Comparison of ENCODE assay signal across 31 cellular contexts in the genomic region with DNA sequence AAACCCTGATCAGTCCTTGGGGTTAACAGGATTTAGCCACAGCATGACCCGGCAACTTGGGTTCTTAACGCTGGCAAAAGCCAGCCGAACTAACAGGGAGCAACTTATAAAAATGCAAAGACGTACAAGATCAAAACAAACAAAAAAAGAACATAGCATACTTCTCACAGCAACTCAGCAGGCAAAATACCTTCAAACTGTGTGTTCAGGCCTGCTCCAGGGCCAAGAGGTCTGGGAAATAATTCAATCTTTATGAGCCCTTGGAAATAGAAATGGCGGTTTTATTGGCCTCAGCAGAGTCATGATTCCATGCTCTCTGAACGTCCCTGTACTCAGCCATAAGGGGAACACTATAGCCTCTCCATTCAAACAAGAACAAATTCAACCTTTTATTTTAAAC.
DNase-seq lines count a peak whose midpoint lies in the region; ATAC-seq, FAIRE-seq and TF ChIP-seq lines count a peak whose summit lies in the region.
"Had no signal": no experiment of that assay in that cellular context is flagged by ENCODE, and none has a peak within 500 bp of the region (broad histone marks: within the 10 kb centered on the region; RNA-seq: fewer than 3 reads in every experiment).

No MANE protein-coding gene starts in this region.

- H3K9me3 ChIP-seq in PC-9 (ENCODE audit: insufficient read depth, low read depth) (no peaks in the 10 kb centered on the region), hepatocyte (ENCODE audit: low read depth) (no peaks in the 10 kb centered on the region), small intestine (ENCODE audit: control insufficient read depth, low read depth) (no peaks in the 10 kb centered on the region)
- H3K9me3 ChIP-seq: HAP-1, SJCRH30, suprapubic skin had no signal

- H3K4me3 ChIP-seq in PC-9 (no peak overlapping the region), hepatocyte (no peak overlapping the region), small intestine (ENCODE audit: low read depth in 1 of 2, low read length in 2 of 2) (no peak overlapping the region)
- H3K4me3 ChIP-seq: HAP-1, SJCRH30, suprapubic skin had no signal

- H3F3A ChIP-seq in PC-9 (ENCODE audit: insufficient read depth, low read depth): peaks cover 58% of the 10 kb centered on the region

- WGBS in hepatocyte (ENCODE audit: low lambda C conversion rate, missing lambda C conversion rate): 43% methylated on average over 6 of the region's 6 CpGs
- 82 to 92% (median 91%) methylated on average over 6 of the region's 6 CpGs for WGBS in small intestine, 3 donors

- intact Hi-C loops in PC-9 (cut with micrococcal nuclease; ENCODE audit: unreplicated experiment): no loop called here

- H3K27me3 ChIP-seq in PC-9 (ENCODE audit: insufficient read depth, low read depth): no peaks in the 10 kb centered on the region
- H3K27me3 ChIP-seq in hepatocyte: no peaks in the 10 kb centered on the region
- H3K27me3 ChIP-seq in small intestine (ENCODE audit: control insufficient read depth in 2 of 2, insufficient read depth in 2 of 2, low read length in 2 of 2): no peaks in the 10 kb centered on the region
- H3K27me3 ChIP-seq: SJCRH30, suprapubic skin had no signal

- H3K9me3 Mint-ChIP-seq in nephron progenitor cell: no peaks in the 10 kb centered on the region
- H3K9me3 Mint-ChIP-seq: activated T-helper 2 cell treated with anti-CD3 and anti-CD28 coated beads, Interferon-gamma antibody, Interleukin-2, Interleukin-4, amounts not matched to agents 10 μg/mL and 5 μg/mL and 100 μg/mL, durations not matched to agents 14 hours and 24 hours and 36 hours; naive B cell; stimulated activated memory B cell treated with anti-CD40 and anti-IgM and Interleukin-4, amounts not matched to agents 10 μg/mL and 1 μg/mL and 100 μg/mL, for 72 hours; T-cell had no signal

- no peak overlapping the region for H2AFZ ChIP-seq in PC-9
- H2AFZ ChIP-seq in hepatocyte: no peak overlapping the region
- H2AFZ ChIP-seq: parathyroid adenoma had no signal

- peaks cover 55% of the 10 kb centered on the region for H3K36me3 Mint-ChIP-seq in nephron progenitor cell (ENCODE audit: low read depth)

- peaks cover 33% of the 10 kb centered on the region for H3K79me2 ChIP-seq in PC-9 (ENCODE audit: low read depth)
- no peaks in the 10 kb centered on the region for H3K79me2 ChIP-seq in hepatocyte
- H3K79me2 ChIP-seq: parathyroid adenoma had no signal

- BruUV-seq in PC-9 (replicated peaks; lab: Mats Ljungman, UMichigan): no TSS peak

- TF ChIP-seq CTCF in PC-9 (conservative IDR thresholded peaks at IDR 0.05) (no peak), hepatocyte (IDR thresholded peaks at IDR 0.05; ENCODE audit: poor library complexity) (no peak), nephron progenitor cell (IDR thresholded peaks at IDR 0.05) (no peak)

- CTCF ChIA-PET in PC-9 (lab: Charles Lee): no interaction called here

- H4K20me1 ChIP-seq in PC-9 (ENCODE audit: insufficient read depth) (no peaks in the 10 kb centered on the region; the same call in 1 of the 2 replicates), hepatocyte (ENCODE audit: insufficient read depth, poor library complexity, severe bottlenecking) (no peaks in the 10 kb centered on the region)

- no peak for FAIRE-seq in small intestine (lab: Jason Lieb, UNC)
- FAIRE-seq: astrocyte, G401.6, GM18507 had no signal

- H3K4me1 Mint-ChIP-seq in nephron progenitor cell: peaks cover 40% of the 10 kb centered on the region
- H3K4me1 Mint-ChIP-seq: naive B cell; stimulated activated memory B cell treated with anti-CD40 and anti-IgM and Interleukin-4, amounts not matched to agents 10 μg/mL and 1 μg/mL and 100 μg/mL, for 72 hours had no signal

- H3K27me3 Mint-ChIP-seq in nephron progenitor cell (ENCODE audit: low read depth, poor library complexity): no peaks in the 10 kb centered on the region
- H3K27me3 Mint-ChIP-seq: activated naive CD8-positive, alpha-beta T cell; naive B cell; stimulated activated memory B cell treated with anti-CD40 and anti-IgM and Interleukin-4, amounts not matched to agents 10 μg/mL and 1 μg/mL and 100 μg/mL, for 72 hours; T-cell had no signal

- H3K4me2 ChIP-seq in PC-9 (no peak overlapping the region), hepatocyte (peak overlapping the region; percentile 54)

- ATAC-seq in HG03025 (IDR thresholded peaks at IDR 0.05; ENCODE audit: low FRiP score, unreplicated experiment): no peak
- ATAC-seq: PC-3; stimulated activated memory B cell treated with anti-CD40 and anti-IgM and Interleukin-4, amounts not matched to agents 10 μg/mL and 1 μg/mL and 100 μg/mL, for 72 hours; T-cell had no signal

- peak overlapping the region; percentile 97 for H3K27ac Mint-ChIP-seq in nephron progenitor cell
- H3K27ac Mint-ChIP-seq: activated naive CD8-positive, alpha-beta T cell; activated T-helper 2 cell treated with anti-CD3 and anti-CD28 coated beads, Interferon-gamma antibody, Interleukin-2, Interleukin-4, amounts not matched to agents 10 μg/mL and 5 μg/mL and 100 μg/mL, durations not matched to agents 14 hours and 24 hours and 36 hours; stimulated activated memory B cell treated with anti-CD40 and anti-IgM and Interleukin-4, amounts not matched to agents 10 μg/mL and 1 μg/mL and 100 μg/mL, for 72 hours had no signal

- H3K27ac ChIP-seq in PC-9 (peak overlapping the region; percentile 4), hepatocyte (peak overlapping the region; percentile 66), small intestine (ENCODE audit: low read depth in 1 of 2, low read length in 1 of 2) (no peak overlapping the region)
- H3K27ac ChIP-seq: parathyroid adenoma, SJCRH30, suprapubic skin had no signal

- peaks cover 32% of the 10 kb centered on the region for H3K36me3 ChIP-seq in PC-9 (ENCODE audit: low read depth)
- H3K36me3 ChIP-seq in hepatocyte (replicated peaks; ENCODE audit: insufficient read depth, low read depth): no peaks in the 10 kb centered on the region
- peaks cover 5 to 7% of the 10 kb centered on the region in 2 donors for H3K36me3 ChIP-seq in small intestine (ENCODE audit: control insufficient read depth in 2 of 2, insufficient read depth in 2 of 2, low read length in 2 of 2)

- H3K4me3 Mint-ChIP-seq in nephron progenitor cell: peak overlapping the region; percentile 47
- H3K4me3 Mint-ChIP-seq: activated naive CD8-positive, alpha-beta T cell; naive B cell; stimulated activated memory B cell treated with anti-CD40 and anti-IgM and Interleukin-4, amounts not matched to agents 10 μg/mL and 1 μg/mL and 100 μg/mL, for 72 hours; T-cell had no signal

- H3K4me1 ChIP-seq in PC-9 (replicated peaks; ENCODE audit: insufficient read depth) (peaks cover 49% of the 10 kb centered on the region), hepatocyte (ENCODE audit: insufficient read depth) (peaks cover 8% of the 10 kb centered on the region), small intestine (ENCODE audit: control insufficient read depth in 2 of 2, insufficient read depth in 1 of 2, low read depth in 1 of 2, low read length in 1 of 2) (no peaks in the 10 kb centered on the region)
- H3K4me1 ChIP-seq: SJCRH30 had no signal

- DNase-seq in EH (ENCODE audit: low read depth) (peak; percentile 54), PC-9 (no peak), hepatocyte (ENCODE audit: low spot score) (no peak), nephron progenitor cell (peak; percentile 31), small intestine (no peak), Ammon's horn (ENCODE audit: low spot score) (no peak)
- no peak for DNase-seq in stimulated activated CD4-positive, alpha-beta T cell treated with anti-CD3 and anti-CD28 coated beads, Interleukin-2, amount 100 ng/mL, for 48 hours
- DNase-seq: activated CD4-positive, alpha-beta T cell treated with anti-CD3 and anti-CD28 coated beads for 48 hours; C1 segment of cervical spinal cord; effector CD4-positive, alpha-beta T cell; foreskin melanocyte; hypothalamus; islet precursor cell; KBM-7; naive B cell; NCI-H187; NCI-H2227 treated with DMSO at 0.1 percent for 48 hours; PC-3; SJCRH30; stimulated activated CD4-positive, alpha-beta T cell treated with anti-CD3 and anti-CD28 coated beads, Interleukin-1b, Interleukin-23, amount 100 ng/mL, for 48 hours; T-cell had no signal

- POLR2A ChIA-PET in PC-9 (lab: Charles Lee; ENCODE audit: unreplicated experiment): no interaction called here

- no peaks in the 10 kb centered on the region for H3K9me2 ChIP-seq in PC-9 (ENCODE audit: insufficient read depth)
- no peaks in the 10 kb centered on the region for H3K9me2 ChIP-seq in hepatocyte (replicated peaks; ENCODE audit: insufficient read depth)

Comparison
In these comparisons a context has a peak if more than half of its experiments do, and no peak if none do; other contexts are left out.
1. DNase-seq: peak in EH (single experiment) and nephron progenitor cell (single experiment); none in PC-9 (0 of 2), hepatocyte (single experiment), small intestine (single experiment), stimulated activated CD4-positive, alpha-beta T cell treated with anti-CD3 and anti-CD28 coated beads, Interleukin-2, amount 100 ng/mL, for 48 hours (0 of 2) and Ammon's horn (single experiment).
2. H3K27ac ChIP-seq: peak in PC-9 (single experiment) and hepatocyte (single experiment); none in small intestine (0 of 2).